In genomic region chr18:60232541-60232940, GRCh38 we compare ENCODE assay signal across 13 cellular contexts.
DNase-seq lines count a peak whose midpoint lies in the region; ATAC-seq and TF ChIP-seq lines count a peak whose summit lies in the region.
"Had no signal": no experiment of that assay in that cellular context is flagged by ENCODE, and none has a peak within 500 bp of the region (broad histone marks: within the 10 kb centered on the region; RNA-seq: fewer than 3 reads in every experiment).

No MANE protein-coding gene starts in this region.

- H3K36me3 ChIP-seq in RWPE2 (ENCODE audit: low read depth) (no peaks in the 10 kb centered on the region), ascending aorta (no peaks in the 10 kb centered on the region)
- H3K36me3 ChIP-seq: uterus had no signal

- DNase-seq in GM04504 (ENCODE audit: low read depth) (peak; percentile 14), RWPE2 (ENCODE audit: low spot score) (no peak), iris pigment epithelial cell (ENCODE audit: low read depth) (peak; percentile 65), ascending aorta (ENCODE audit: low spot score in 2 of 2) (no peak), iPS-NIHi11 (ENCODE audit: low spot score) (no peak), activated gamma-delta T cell treated with Interleukin-2 at 50 U/mL for 16 hours (no peak)
- no peak for DNase-seq in activated CD4-positive, CD25-positive, alpha-beta regulatory T cell treated with anti-CD3 and anti-CD28 coated beads, Interleukin-2, amount 50 U/mL, for 72 hours
- DNase-seq: C1 segment of cervical spinal cord, midbrain, NCI-H1105, retina, uterus had no signal

- H3K27me3 ChIP-seq in RWPE2 (ENCODE audit: insufficient read depth, poor library complexity, severe bottlenecking) (no peaks in the 10 kb centered on the region), ascending aorta (no peaks in the 10 kb centered on the region)
- H3K27me3 ChIP-seq: uterus had no signal

- H3K4me3 ChIP-seq in RWPE2 (ENCODE audit: severe bottlenecking) (no peak overlapping the region), ascending aorta (no peak overlapping the region)
- H3K4me3 ChIP-seq: uterus had no signal

- H3K9me3 ChIP-seq in RWPE2 (ENCODE audit: severe bottlenecking) (no peaks in the 10 kb centered on the region), ascending aorta (no peaks in the 10 kb centered on the region)
- H3K9me3 ChIP-seq: uterus had no signal

- H3K4me1 ChIP-seq in RWPE2 (ENCODE audit: insufficient read depth, poor library complexity, severe bottlenecking) (peaks cover 13% of the 10 kb centered on the region), ascending aorta (no peaks in the 10 kb centered on the region)
- H3K4me1 ChIP-seq: uterus had no signal

- intact Hi-C loops in ascending aorta (cut with DNase I): no loop called here

- H3K27ac ChIP-seq in RWPE2 (ENCODE audit: poor library complexity, severe bottlenecking) (peak overlapping the region; percentile 62), ascending aorta (no peak overlapping the region)
- H3K27ac ChIP-seq: uterus had no signal

- ATAC-seq in HG02870 (IDR thresholded peaks at IDR 0.05; ENCODE audit: unreplicated experiment) (peak; percentile 76), RWPE2 (ENCODE audit: low read depth) (peak; percentile 100)

- TF ChIP-seq CTCF in RWPE2 (IDR thresholded peaks at IDR 0.05; ENCODE audit: poor library complexity, severe bottlenecking): no peak
- no peak for TF ChIP-seq CTCF in ascending aorta (IDR thresholded peaks at IDR 0.05)

Comparison
In these comparisons a context has a peak if more than half of its experiments do, and no peak if none do; other contexts are left out.
1. DNase-seq: peak in GM04504 (single experiment) and iris pigment epithelial cell (single experiment); none in RWPE2 (single experiment), ascending aorta (0 of 2), iPS-NIHi11 (single experiment), activated CD4-positive, CD25-positive, alpha-beta regulatory T cell treated with anti-CD3 and anti-CD28 coated beads, Interleukin-2, amount 50 U/mL, for 72 hours (single experiment) and activated gamma-delta T cell treated with Interleukin-2 at 50 U/mL for 16 hours (single experiment).